In the genomic region with DNA sequence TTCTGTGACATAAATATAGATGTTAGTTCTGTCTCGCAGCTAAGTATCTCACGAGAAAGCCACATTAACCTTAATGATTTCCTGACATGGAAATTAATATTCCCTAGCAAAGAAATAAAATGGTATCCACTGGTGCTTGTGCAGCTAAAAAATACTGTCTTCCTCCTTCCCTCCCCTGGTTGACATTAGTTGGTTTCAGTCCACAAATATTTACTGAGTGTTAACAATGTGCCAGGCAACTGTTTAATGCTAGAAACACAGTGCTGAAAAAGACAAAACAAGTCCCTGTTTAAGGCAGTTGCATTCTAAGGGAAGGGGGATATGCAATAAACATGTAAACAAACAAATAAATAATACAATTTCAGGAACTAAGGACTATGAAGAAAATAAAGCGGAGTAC, we compare ENCODE assay signal across 1 cellular context.
A peak's percentile ranks its signal among the peaks of the same experiment; 100 is the strongest.
TF ChIP-seq lines count a peak whose summit lies in the region.

No MANE protein-coding gene starts in this region.

TF ChIP-seq in HepG2, 621 proteins besides CTCF, POLR2A, EP300 and RAD21:
- TF ChIP-seq GABPA (IDR thresholded peaks at IDR 0.05; ENCODE audit: low read depth, low read length) (no peak), GABPA (CRISPR knock-in tag; IDR thresholded peaks at IDR 0.05; ENCODE audit: low read depth) (no peak), GATAD1 (CRISPR knock-in tag; IDR thresholded peaks at IDR 0.05) (no peak), HOXD1 (CRISPR knock-in tag; IDR thresholded peaks at IDR 0.05) (no peak), ZNF205 (CRISPR knock-in tag; IDR thresholded peaks at IDR 0.05) (peak; percentile 98), CBX5 (CRISPR knock-in tag; IDR thresholded peaks at IDR 0.05; ENCODE audit: borderline replicate concordance) (no peak), ZNF292 (CRISPR knock-in tag; IDR thresholded peaks at IDR 0.05; ENCODE audit: borderline replicate concordance, low read depth) (no peak), ZNF253 (CRISPR knock-in tag; IDR thresholded peaks at IDR 0.05; ENCODE audit: borderline replicate concordance) (no peak), CBX1 (IDR thresholded peaks at IDR 0.05; ENCODE audit: low read depth) (no peak), FOXA3 (CRISPR knock-in tag; IDR thresholded peaks at IDR 0.05) (peak; percentile 17; the same call in 1 of the 2 replicates), FOXP1 (IDR thresholded peaks at IDR 0.05) (no peak), FOXP1 (CRISPR knock-in tag; IDR thresholded peaks at IDR 0.05) (0 out of 2 replicates have a peak, but pooled peaks have one; percentile 10), SRSF4 (IDR thresholded peaks at IDR 0.05; ENCODE audit: low read depth, low read length, poor library complexity, severe bottlenecking) (no peak), CCDC6 (CRISPR knock-in tag; IDR thresholded peaks at IDR 0.05) (no peak), ZNF343 (CRISPR knock-in tag; IDR thresholded peaks at IDR 0.05) (no peak), ZNF138 (CRISPR knock-in tag; IDR thresholded peaks at IDR 0.05; ENCODE audit: low read depth) (no peak), ZNF251 (CRISPR knock-in tag; IDR thresholded peaks at IDR 0.05) (no peak), CREB1 (IDR thresholded peaks at IDR 0.05) (no peak), CREB1 (CRISPR knock-in tag; IDR thresholded peaks at IDR 0.05) (no peak)
- TF ChIP-seq, protein P1, sequence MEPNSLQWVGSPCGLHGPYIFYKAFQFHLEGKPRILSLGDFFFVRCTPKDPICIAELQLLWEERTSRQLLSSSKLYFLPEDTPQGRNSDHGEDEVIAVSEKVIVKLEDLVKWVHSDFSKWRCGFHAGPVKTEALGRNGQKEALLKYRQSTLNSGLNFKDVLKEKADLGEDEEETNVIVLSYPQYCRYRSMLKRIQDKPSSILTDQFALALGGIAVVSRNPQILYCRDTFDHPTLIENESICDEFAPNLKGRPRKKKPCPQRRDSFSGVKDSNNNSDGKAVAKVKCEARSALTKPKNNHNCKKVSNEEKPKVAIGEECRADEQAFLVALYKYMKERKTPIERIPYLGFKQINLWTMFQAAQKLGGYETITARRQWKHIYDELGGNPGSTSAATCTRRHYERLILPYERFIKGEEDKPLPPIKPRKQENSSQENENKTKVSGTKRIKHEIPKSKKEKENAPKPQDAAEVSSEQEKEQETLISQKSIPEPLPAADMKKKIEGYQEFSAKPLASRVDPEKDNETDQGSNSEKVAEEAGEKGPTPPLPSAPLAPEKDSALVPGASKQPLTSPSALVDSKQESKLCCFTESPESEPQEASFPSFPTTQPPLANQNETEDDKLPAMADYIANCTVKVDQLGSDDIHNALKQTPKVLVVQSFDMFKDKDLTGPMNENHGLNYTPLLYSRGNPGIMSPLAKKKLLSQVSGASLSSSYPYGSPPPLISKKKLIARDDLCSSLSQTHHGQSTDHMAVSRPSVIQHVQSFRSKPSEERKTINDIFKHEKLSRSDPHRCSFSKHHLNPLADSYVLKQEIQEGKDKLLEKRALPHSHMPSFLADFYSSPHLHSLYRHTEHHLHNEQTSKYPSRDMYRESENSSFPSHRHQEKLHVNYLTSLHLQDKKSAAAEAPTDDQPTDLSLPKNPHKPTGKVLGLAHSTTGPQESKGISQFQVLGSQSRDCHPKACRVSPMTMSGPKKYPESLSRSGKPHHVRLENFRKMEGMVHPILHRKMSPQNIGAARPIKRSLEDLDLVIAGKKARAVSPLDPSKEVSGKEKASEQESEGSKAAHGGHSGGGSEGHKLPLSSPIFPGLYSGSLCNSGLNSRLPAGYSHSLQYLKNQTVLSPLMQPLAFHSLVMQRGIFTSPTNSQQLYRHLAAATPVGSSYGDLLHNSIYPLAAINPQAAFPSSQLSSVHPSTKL (CRISPR knock-in tag; IDR thresholded peaks at IDR 0.05): 0 out of 2 replicates have a peak, but pooled peaks have one; percentile 4
- TF ChIP-seq, protein P2, sequence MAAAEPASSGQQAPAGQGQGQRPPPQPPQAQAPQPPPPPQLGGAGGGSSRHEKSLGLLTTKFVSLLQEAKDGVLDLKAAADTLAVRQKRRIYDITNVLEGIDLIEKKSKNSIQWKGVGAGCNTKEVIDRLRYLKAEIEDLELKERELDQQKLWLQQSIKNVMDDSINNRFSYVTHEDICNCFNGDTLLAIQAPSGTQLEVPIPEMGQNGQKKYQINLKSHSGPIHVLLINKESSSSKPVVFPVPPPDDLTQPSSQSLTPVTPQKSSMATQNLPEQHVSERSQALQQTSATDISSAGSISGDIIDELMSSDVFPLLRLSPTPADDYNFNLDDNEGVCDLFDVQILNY (CRISPR knock-in tag; conservative IDR thresholded peaks at IDR 0.05): no peak
- TF ChIP-seq, protein P3, sequence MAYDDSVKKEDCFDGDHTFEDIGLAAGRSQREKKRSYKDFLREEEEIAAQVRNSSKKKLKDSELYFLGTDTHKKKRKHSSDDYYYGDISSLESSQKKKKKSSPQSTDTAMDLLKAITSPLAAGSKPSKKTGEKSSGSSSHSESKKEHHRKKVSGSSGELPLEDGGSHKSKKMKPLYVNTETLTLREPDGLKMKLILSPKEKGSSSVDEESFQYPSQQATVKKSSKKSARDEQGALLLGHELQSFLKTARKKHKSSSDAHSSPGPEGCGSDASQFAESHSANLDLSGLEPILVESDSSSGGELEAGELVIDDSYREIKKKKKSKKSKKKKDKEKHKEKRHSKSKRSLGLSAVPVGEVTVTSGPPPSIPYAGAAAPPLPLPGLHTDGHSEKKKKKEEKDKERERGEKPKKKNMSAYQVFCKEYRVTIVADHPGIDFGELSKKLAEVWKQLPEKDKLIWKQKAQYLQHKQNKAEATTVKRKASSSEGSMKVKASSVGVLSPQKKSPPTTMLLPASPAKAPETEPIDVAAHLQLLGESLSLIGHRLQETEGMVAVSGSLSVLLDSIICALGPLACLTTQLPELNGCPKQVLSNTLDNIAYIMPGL (CRISPR knock-in tag; IDR thresholded peaks at IDR 0.05; ENCODE audit: borderline replicate concordance in 1 of 2, low read depth in 1 of 2): no peak
- TF ChIP-seq, protein P4, sequence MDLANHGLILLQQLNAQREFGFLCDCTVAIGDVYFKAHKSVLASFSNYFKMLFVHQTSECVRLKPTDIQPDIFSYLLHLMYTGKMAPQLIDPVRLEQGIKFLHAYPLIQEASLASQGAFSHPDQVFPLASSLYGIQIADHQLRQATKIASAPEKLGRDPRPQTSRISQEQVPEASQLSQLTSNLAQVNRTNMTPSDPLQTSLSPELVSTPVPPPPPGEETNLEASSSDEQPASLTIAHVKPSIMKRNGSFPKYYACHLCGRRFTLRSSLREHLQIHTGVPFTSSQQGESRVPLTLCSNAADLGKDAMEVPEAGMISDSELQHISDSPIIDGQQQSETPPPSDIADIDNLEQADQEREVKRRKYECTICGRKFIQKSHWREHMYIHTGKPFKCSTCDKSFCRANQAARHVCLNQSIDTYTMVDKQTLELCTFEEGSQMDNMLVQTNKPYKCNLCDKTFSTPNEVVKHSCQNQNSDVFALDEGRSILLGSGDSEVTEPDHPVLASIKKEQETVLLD (CRISPR knock-in tag; IDR thresholded peaks at IDR 0.05; ENCODE audit: low read depth): no peak
